8 cellular contexts compared by ENCODE assay signal in genomic region chr11:128552783-128553661, GRCh38.
DNase-seq lines count a peak whose midpoint lies in the region; ATAC-seq and TF ChIP-seq lines count a peak whose summit lies in the region.
"Had no signal": no experiment of that assay in that cellular context is flagged by ENCODE, and none has a peak within 500 bp of the region (broad histone marks: within the 10 kb centered on the region; RNA-seq: fewer than 3 reads in every experiment).

No MANE protein-coding gene starts in this region.

- peaks cover 13% of the 10 kb centered on the region for H3K27me3 Mint-ChIP-seq in dendritic cell treated with granulocyte-macrophage colony-stimulating factor and Interleukin-4, amounts not matched to agents 40 ng/mL and 50 ng/mL, for 4 days
- H3K27me3 Mint-ChIP-seq in nephron (ENCODE audit: low read depth) (peaks cover 20% of the 10 kb centered on the region), nephron progenitor cell (ENCODE audit: low read depth, poor library complexity) (peaks cover 47% of the 10 kb centered on the region)

- H3K9me3 Mint-ChIP-seq in dendritic cell treated with granulocyte-macrophage colony-stimulating factor and Interleukin-4, amounts not matched to agents 40 ng/mL and 50 ng/mL, for 4 days, result no peaks in the 10 kb centered on the region
- H3K9me3 Mint-ChIP-seq in nephron, result no peaks in the 10 kb centered on the region
- no peaks in the 10 kb centered on the region for H3K9me3 Mint-ChIP-seq in nephron progenitor cell

- peak; percentile 34 for ATAC-seq in GM18858 (IDR thresholded peaks at IDR 0.05; ENCODE audit: unreplicated experiment)

- no peak for TF ChIP-seq CTCF in nephron (IDR thresholded peaks at IDR 0.05; ENCODE audit: unreplicated experiment in 3 of 3)
- no peak for TF ChIP-seq CTCF in nephron progenitor cell (IDR thresholded peaks at IDR 0.05)

- intact Hi-C loops in dendritic cell treated with granulocyte-macrophage colony-stimulating factor and Interleukin-4, amounts not matched to agents 40 ng/mL and 50 ng/mL, for 4 days (cut with micrococcal nuclease), result loop anchor here (1.0 to 10.0 kb wide), 3 partner anchors 23 to 258 kb away; no protein-coding TSS in a partner anchor

- no peaks in the 10 kb centered on the region for H3K36me3 Mint-ChIP-seq in dendritic cell treated with granulocyte-macrophage colony-stimulating factor and Interleukin-4, amounts not matched to agents 40 ng/mL and 50 ng/mL, for 4 days (ENCODE audit: low read depth)
- H3K36me3 Mint-ChIP-seq in nephron (ENCODE audit: low read depth) (peaks cover 5% of the 10 kb centered on the region), nephron progenitor cell (ENCODE audit: low read depth) (no peaks in the 10 kb centered on the region)

- peaks cover 54% of the 10 kb centered on the region for H3K4me1 Mint-ChIP-seq in dendritic cell treated with granulocyte-macrophage colony-stimulating factor and Interleukin-4, amounts not matched to agents 40 ng/mL and 50 ng/mL, for 4 days (ENCODE audit: low read depth)
- H3K4me1 Mint-ChIP-seq in nephron, result peaks cover 55% of the 10 kb centered on the region
- peaks cover 48% of the 10 kb centered on the region for H3K4me1 Mint-ChIP-seq in nephron progenitor cell

- DNase-seq in HCEC 1CT (peak; percentile 66), NOMO-1 treated with DMSO at 0.1 percent for 48 hours (lab: John Stamatoyannopoulos, UW; ENCODE audit: unreplicated experiment) (peak; percentile 98), nephron progenitor cell (no peak)
- DNase-seq in stimulated activated naive CD4-positive, alpha-beta T cell treated with Interleukin-2 at 50 U/mL for 16 hours (lab: John Stamatoyannopoulos, UW), result no peak
- DNase-seq: right lobe of liver had no signal

- H3K27ac Mint-ChIP-seq in dendritic cell treated with granulocyte-macrophage colony-stimulating factor and Interleukin-4, amounts not matched to agents 40 ng/mL and 50 ng/mL, for 4 days, result peak overlapping the region; percentile 78
- H3K27ac Mint-ChIP-seq in nephron (peak overlapping the region; percentile 84 to 90 (median 87)), nephron progenitor cell (no peak overlapping the region)

- peak overlapping the region; percentile 49 for H3K4me3 Mint-ChIP-seq in dendritic cell treated with granulocyte-macrophage colony-stimulating factor and Interleukin-4, amounts not matched to agents 40 ng/mL and 50 ng/mL, for 4 days
- H3K4me3 Mint-ChIP-seq in nephron (peak overlapping the region in 2 of 3 experiments; percentile 14 to 41), nephron progenitor cell (no peak overlapping the region)

Comparison
In these comparisons a context has a peak if more than half of its experiments do, and no peak if none do; other contexts are left out.
1. DNase-seq: peak in HCEC 1CT (single experiment) and NOMO-1 treated with DMSO at 0.1 percent for 48 hours (single experiment); none in stimulated activated naive CD4-positive, alpha-beta T cell treated with Interleukin-2 at 50 U/mL for 16 hours (single experiment) and nephron progenitor cell (single experiment).